ENCODE assay signal across 9 cellular contexts in the genomic region with DNA sequence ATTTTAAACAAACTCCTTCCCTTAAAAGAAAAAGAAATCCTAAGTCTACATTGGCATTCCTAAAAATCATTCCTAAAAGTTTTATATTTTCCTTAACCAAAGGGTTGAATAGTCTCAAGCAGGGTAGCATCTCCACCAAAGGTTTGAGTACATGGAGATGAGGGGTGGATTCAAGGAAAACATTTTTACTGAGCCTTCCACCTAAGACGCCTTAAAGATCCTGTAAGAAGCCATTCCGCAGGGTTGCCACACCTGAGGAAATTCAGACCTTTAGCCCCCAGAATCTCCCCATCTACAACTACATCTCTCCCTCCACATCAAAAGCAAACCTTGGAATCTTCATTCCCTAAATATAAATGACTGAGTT. TPM values are rescaled to one million over a fixed set of nuclear protein-coding genes. Genes with fewer than 3 reads are reported as not detected.
A peak's percentile ranks its signal among the peaks of the same experiment; 100 is the strongest.
DNase-seq lines count a peak whose midpoint lies in the region; ATAC-seq and TF ChIP-seq lines count a peak whose summit lies in the region.
"Had no signal": no experiment of that assay in that cellular context is flagged by ENCODE, and none has a peak within 500 bp of the region (broad histone marks: within the 10 kb centered on the region; RNA-seq: fewer than 3 reads in every experiment).

No MANE protein-coding gene starts in this region.

- no peak overlapping the region for H3K4me3 ChIP-seq in CD8-positive, alpha-beta memory T cell (ENCODE audit: low read length)
- H3K4me3 ChIP-seq in coronary artery: no peak overlapping the region
- no peak overlapping the region for H3K4me3 ChIP-seq in neural cell (ENCODE audit: low read length)

- CTCF ChIA-PET in CD8-positive, alpha-beta memory T cell (lab: Charles Lee): interaction anchor here (2.1 to 2.3 kb wide), 2 partner anchors 65 to 76 kb away, joined by 5 to 10 read pairs; a partner anchor contains a TSS

- POLR2A ChIA-PET in CD8-positive, alpha-beta memory T cell (lab: Charles Lee): no interaction called here

- H4K20me1 ChIP-seq in neural cell (ENCODE audit: insufficient read depth): no peaks in the 10 kb centered on the region

- H2AFZ ChIP-seq in neural cell (ENCODE audit: low read depth, low read length): no peak overlapping the region

- H3K9me3 Mint-ChIP-seq in CD8-positive, alpha-beta memory T cell: no peaks in the 10 kb centered on the region

- H3K4me3 Mint-ChIP-seq in CD8-positive, alpha-beta memory T cell: peak overlapping the region in 5 of 7 donors; percentile 29 to 72 (median 61)

- H3K36me3 ChIP-seq in CD8-positive, alpha-beta memory T cell (ENCODE audit: insufficient read depth, low read length): no peaks in the 10 kb centered on the region
- H3K36me3 ChIP-seq in neural cell (ENCODE audit: insufficient read depth, low read length): no peaks in the 10 kb centered on the region

- no peak overlapping the region for H3K9ac ChIP-seq in neural cell (ENCODE audit: low read length)

- TF ChIP-seq CTCF in coronary artery (IDR thresholded peaks at IDR 0.05) (no peak), neural cell (IDR thresholded peaks at IDR 0.05; ENCODE audit: poor library complexity, severe bottlenecking) (no peak)

- H3K27me3 ChIP-seq in CD8-positive, alpha-beta memory T cell (ENCODE audit: insufficient read depth, low read length, poor library complexity, severe bottlenecking): no peaks in the 10 kb centered on the region
- H3K27me3 ChIP-seq in neural cell (ENCODE audit: insufficient read depth, low read depth, low read length): no peaks in the 10 kb centered on the region

- H3K9me2 ChIP-seq in neural cell (ENCODE audit: insufficient read depth, low read length): no peaks in the 10 kb centered on the region

- peaks cover 46 to 60% (median 57%) of the 10 kb centered on the region in 3 donors for H3K4me1 Mint-ChIP-seq in CD8-positive, alpha-beta memory T cell

- peak; percentile 11 for ATAC-seq in HG03378 (IDR thresholded peaks at IDR 0.05; ENCODE audit: unreplicated experiment)
- no peak for ATAC-seq in HG03280 (IDR thresholded peaks at IDR 0.05; ENCODE audit: unreplicated experiment)
- no peak for ATAC-seq in HG03439 (IDR thresholded peaks at IDR 0.05; ENCODE audit: unreplicated experiment)

- no peak for TF ChIP-seq EP300 in neural cell (conservative IDR thresholded peaks at IDR 0.05; ENCODE audit: poor library complexity, severe bottlenecking)

- no peak for DNase-seq in CD8-positive, alpha-beta memory T cell
- DNase-seq in coronary artery (ENCODE audit: low spot score): no peak
- DNase-seq in RPMI8226: no peak
- DNase-seq in SKM-1 treated with dmso at 0.1 percent for 144 hours (lab: John Stamatoyannopoulos, UW; ENCODE audit: unreplicated experiment): no peak

- H3F3A ChIP-seq in neural cell (ENCODE audit: insufficient read depth, low read length, poor library complexity, severe bottlenecking): no peaks in the 10 kb centered on the region

- no peak for TF ChIP-seq RAD21 in neural cell (conservative IDR thresholded peaks at IDR 0.05)

- no peak overlapping the region for H3K27ac ChIP-seq in CD8-positive, alpha-beta memory T cell (ENCODE audit: low read depth, low read length)
- peak overlapping the region; percentile 22 to 74 for H3K27ac ChIP-seq in coronary artery
- H3K27ac ChIP-seq in neural cell (ENCODE audit: low read length): no peak overlapping the region

- H3K27me3 Mint-ChIP-seq in CD8-positive, alpha-beta memory T cell: peaks cover 0 to 2% of the 10 kb centered on the region in 2 donors
- H3K27me3 Mint-ChIP-seq: activated naive CD8-positive, alpha-beta T cell had no signal

- H3K4me2 ChIP-seq in neural cell (ENCODE audit: low read length): no peak overlapping the region

- H3K9me3 ChIP-seq in CD8-positive, alpha-beta memory T cell (ENCODE audit: low read length): no peaks in the 10 kb centered on the region
- no peaks in the 10 kb centered on the region for H3K9me3 ChIP-seq in neural cell (ENCODE audit: low read length)

- H3K79me2 ChIP-seq in neural cell (replicated peaks; ENCODE audit: insufficient read depth, low read length): no peaks in the 10 kb centered on the region

- peaks cover 0 to 4% (median 0%) of the 10 kb centered on the region in 3 donors for H3K36me3 Mint-ChIP-seq in CD8-positive, alpha-beta memory T cell

- peaks cover 13% of the 10 kb centered on the region for H3K4me1 ChIP-seq in CD8-positive, alpha-beta memory T cell (ENCODE audit: insufficient read depth, low read length)

- peak overlapping the region; percentile 24 to 92 (median 69) for H3K27ac Mint-ChIP-seq in CD8-positive, alpha-beta memory T cell
- H3K27ac Mint-ChIP-seq: activated naive CD8-positive, alpha-beta T cell had no signal

TF ChIP-seq in neural cell, 6 proteins besides CTCF, POLR2A, EP300 and RAD21:
- TF ChIP-seq MXI1 (conservative IDR thresholded peaks at IDR 0.05; ENCODE audit: poor library complexity, severe bottlenecking) (no peak), SMC3 (conservative IDR thresholded peaks at IDR 0.05; ENCODE audit: poor library complexity) (peak; percentile 6)

RNA-seq across cellular contexts. Expression of a gene that starts 7.7 kb away (rescaled TPM):
- 10 to 100 TPM; 30.0 to 31.5 TPM for total RNA-seq in CD8-positive, alpha-beta memory T cell
- 55.6 TPM for polyA plus RNA-seq in CD8-positive, alpha-beta memory T cell
- 68.6 and 73.7 TPM in 2 replicates for polyA plus RNA-seq in neural cell
- polyA minus RNA-seq in neural cell: 34.8 and 46.5 TPM in 2 replicates

Comparison
In these comparisons a context has a peak if more than half of its experiments do, and no peak if none do; other contexts are left out.
1. H3K27ac ChIP-seq: peak in coronary artery (2 of 2); none in CD8-positive, alpha-beta memory T cell (single experiment) and neural cell (single experiment).